ENCODE assay signal across 8 cellular contexts in genomic region chr9:32571969-32572899, GRCh38. TPM values are rescaled to one million over a fixed set of nuclear protein-coding genes. Genes with fewer than 3 reads are reported as not detected.
DNase-seq lines count a peak whose midpoint lies in the region; ATAC-seq and TF ChIP-seq lines count a peak whose summit lies in the region.

No MANE protein-coding gene starts in this region.

- peak overlapping the region; percentile 99 for H3K4me3 Mint-ChIP-seq in activated CD4-positive, alpha-beta T cell treated with anti-CD3 and anti-CD28 coated beads, Interleukin-2, amount 10 ng/mL, durations not matched to agents 24 days and 14 days

- peaks cover 16% of the 10 kb centered on the region for H3K36me3 Mint-ChIP-seq in activated CD4-positive, alpha-beta T cell treated with anti-CD3 and anti-CD28 coated beads, Interleukin-2, amount 10 ng/mL, durations not matched to agents 24 days and 14 days (ENCODE audit: low read depth)

- ATAC-seq in GM18861 (IDR thresholded peaks at IDR 0.05; ENCODE audit: unreplicated experiment): peak; percentile 84
- peak; percentile 86 for ATAC-seq in HG03103 (IDR thresholded peaks at IDR 0.05; ENCODE audit: low read depth, unreplicated experiment)

- DNase-seq in AG20443 (ENCODE audit: low spot score) (peak; percentile 73), NCI-H226 (peak; percentile 30), dermis microvascular lymphatic vessel endothelial cell (ENCODE audit: low read depth in 2 of 2) (peak; percentile 77 to 90), lower leg skin (ENCODE audit: low spot score in 2 of 2) (peak; percentile 49 to 87)
- peak; percentile 91 for DNase-seq in activated CD4-positive, alpha-beta T cell treated with anti-CD3 and anti-CD28 coated beads, Interleukin-2, amount 10 ng/mL, durations not matched to agents 24 days and 14 days
- peak in 2 of 3 experiments; percentile 61 to 68 for DNase-seq in stimulated activated CD4-positive, alpha-beta T cell treated with anti-CD3 and anti-CD28 coated beads, TNF-alpha, amount 100 ng/mL, for 4 hours (ENCODE audit: low read depth in 3 of 3)

- H3K4me1 Mint-ChIP-seq in activated CD4-positive, alpha-beta T cell treated with anti-CD3 and anti-CD28 coated beads, Interleukin-2, amount 10 ng/mL, durations not matched to agents 24 days and 14 days: peaks cover 22% of the 10 kb centered on the region

- TF ChIP-seq CTCF in lower leg skin (IDR thresholded peaks at IDR 0.05): no peak

- 1% methylated on average over 17 of the region's 17 CpGs for WGBS in lower leg skin, 2 donors

- no peaks in the 10 kb centered on the region for H3K9me3 Mint-ChIP-seq in activated CD4-positive, alpha-beta T cell treated with anti-CD3 and anti-CD28 coated beads, Interleukin-2, amount 10 ng/mL, durations not matched to agents 24 days and 14 days

- intact Hi-C loops in activated CD4-positive, alpha-beta T cell treated with anti-CD3 and anti-CD28 coated beads, Interleukin-2, amount 10 ng/mL, durations not matched to agents 24 days and 14 days (cut with micrococcal nuclease): loop anchor here (1.0 kb wide), 2 partner anchors 46 to 193 kb away; partner anchors contain the start of gene RIGI
- intact Hi-C loops in lower leg skin (cut with DNase I; ENCODE audit: low total_unique reads): no loop called here

- peak overlapping the region; percentile 77 for H3K4me3 ChIP-seq in lower leg skin (ENCODE audit: low read depth, poor library complexity, severe bottlenecking)

- H3K27ac Mint-ChIP-seq in activated CD4-positive, alpha-beta T cell treated with anti-CD3 and anti-CD28 coated beads, Interleukin-2, amount 10 ng/mL, durations not matched to agents 24 days and 14 days: peak overlapping the region; percentile 98

- TF ChIP-seq POLR2A in lower leg skin (IDR thresholded peaks at IDR 0.05): no peak

- H3K27me3 Mint-ChIP-seq in activated CD4-positive, alpha-beta T cell treated with anti-CD3 and anti-CD28 coated beads, Interleukin-2, amount 10 ng/mL, durations not matched to agents 24 days and 14 days: peaks cover 2% of the 10 kb centered on the region

RNA-seq across cellular contexts. Expression of gene NDUFB6, which starts 0.7 kb away (rescaled TPM):
- 46.9 and 47.1 TPM in 2 replicates for total RNA-seq in activated CD4-positive, alpha-beta T cell treated with anti-CD3 and anti-CD28 coated beads, Interleukin-2, amount 10 ng/mL, durations not matched to agents 24 days and 14 days
- total RNA-seq in dermis microvascular lymphatic vessel endothelial cell (25.4 and 43.3 TPM in 2 replicates), lower leg skin (10 to 100 TPM; 24.5 to 34.5 (median 26.4) TPM)

RNA-seq across cellular contexts. Expression of gene TOPORS, which starts 19.8 kb away (rescaled TPM):
- 14.5 and 15.1 TPM in 2 replicates for total RNA-seq in activated CD4-positive, alpha-beta T cell treated with anti-CD3 and anti-CD28 coated beads, Interleukin-2, amount 10 ng/mL, durations not matched to agents 24 days and 14 days
- total RNA-seq in dermis microvascular lymphatic vessel endothelial cell (24.3 and 29.3 TPM in 2 replicates), lower leg skin (10 to 100 TPM; 18.1 to 21.5 (median 18.3) TPM)

RNA-seq across cellular contexts. Expression of gene SMIM27, which starts 20.1 kb away (rescaled TPM):
- total RNA-seq in activated CD4-positive, alpha-beta T cell treated with anti-CD3 and anti-CD28 coated beads, Interleukin-2, amount 10 ng/mL, durations not matched to agents 24 days and 14 days: 14.0 and 15.6 TPM in 2 replicates
- total RNA-seq in dermis microvascular lymphatic vessel endothelial cell (1.1 and 5.3 TPM in 2 replicates), lower leg skin (1 to 10 TPM; 4.2 to 9.5 (median 7.0) TPM)

RNA-seq across cellular contexts. Expression of gene RIGI, which starts 46.2 kb away (rescaled TPM):
- total RNA-seq in activated CD4-positive, alpha-beta T cell treated with anti-CD3 and anti-CD28 coated beads, Interleukin-2, amount 10 ng/mL, durations not matched to agents 24 days and 14 days: 5.5 and 6.1 TPM in 2 replicates
- total RNA-seq in dermis microvascular lymphatic vessel endothelial cell (14.0 and 15.3 TPM in 2 replicates), lower leg skin (10 to 100 TPM in 1 of 4 donors, 1 to 10 TPM in 3; 5.0 to 12.0 (median 7.1) TPM)

Comparison
In these comparisons a context has a peak if more than half of its experiments do, and no peak if none do; other contexts are left out.
1. Peak in every context shown above with its lines: DNase-seq, ATAC-seq and H3K4me3 ChIP-seq.
2. DNase-seq: peak in every context shown above with its lines; median percentile 91 in activated CD4-positive, alpha-beta T cell treated with anti-CD3 and anti-CD28 coated beads, Interleukin-2, amount 10 ng/mL, durations not matched to agents 24 days and 14 days; 84 in dermis microvascular lymphatic vessel endothelial cell; 73 in AG20443; 68 in lower leg skin; 64 in stimulated activated CD4-positive, alpha-beta T cell treated with anti-CD3 and anti-CD28 coated beads, TNF-alpha, amount 100 ng/mL, for 4 hours; 30 in NCI-H226.